ENCODE assay signal across 16 cellular contexts in genomic region chr20:10541668-10542411, GRCh38.
DNase-seq lines count a peak whose midpoint lies in the region; ATAC-seq and TF ChIP-seq lines count a peak whose summit lies in the region.
"Had no signal": no experiment of that assay in that cellular context is flagged by ENCODE, and none has a peak within 500 bp of the region (broad histone marks: within the 10 kb centered on the region; RNA-seq: fewer than 3 reads in every experiment).

No MANE protein-coding gene starts in this region.

- H3K27me3 Mint-ChIP-seq in chondrocyte (ENCODE audit: low read depth) = no peaks in the 10 kb centered on the region
- H3K27me3 Mint-ChIP-seq: CD4-positive, CD25-positive, alpha-beta regulatory T cell had no signal

- DNase-seq in NCI-H82 (lab: John Stamatoyannopoulos, UW) (peak; percentile 6), NCI-H82 treated with DMSO at 0.1 percent for 48 hours (lab: John Stamatoyannopoulos, UW; ENCODE audit: unreplicated experiment) (no peak), NCI-H69 (lab: John Stamatoyannopoulos, UW) (peak; percentile 92), chondrocyte (ENCODE audit: low spot score) (no peak), vagina (ENCODE audit: extremely low spot score in 2 of 2) (no peak), lower lobe of right lung (no peak)
- DNase-seq: 8988T; activated effector memory CD4-positive, alpha-beta T cell treated with anti-CD3 and anti-CD28 coated beads, Interleukin-2, amount 50 U/mL, for 16 hours; aorta; CD4-positive, CD25-positive, alpha-beta regulatory T cell; NCI-H2227 treated with DMSO at 0.1 percent for 48 hours; T-helper 1 cell had no signal

- TF ChIP-seq POLR2A in vagina (IDR thresholded peaks at IDR 0.05) = no peak

- no peak for TF ChIP-seq CTCF in chondrocyte (IDR thresholded peaks at IDR 0.05)
- no peak for TF ChIP-seq CTCF in vagina (IDR thresholded peaks at IDR 0.05)
- no peak for TF ChIP-seq CTCF in lower lobe of right lung (IDR thresholded peaks at IDR 0.05)

- H3K27ac Mint-ChIP-seq in chondrocyte (ENCODE audit: unreplicated experiment) = peak overlapping the region; percentile 92
- H3K27ac Mint-ChIP-seq: CD4-positive, CD25-positive, alpha-beta regulatory T cell had no signal

- no peaks in the 10 kb centered on the region for H3K27me3 ChIP-seq in vagina
- no peaks in the 10 kb centered on the region for H3K27me3 ChIP-seq in lower lobe of right lung (ENCODE audit: low read depth)

- H3K9me3 ChIP-seq in vagina = no peaks in the 10 kb centered on the region
- no peaks in the 10 kb centered on the region for H3K9me3 ChIP-seq in lower lobe of right lung

- no peak overlapping the region for H3K4me3 Mint-ChIP-seq in chondrocyte (ENCODE audit: unreplicated experiment)
- H3K4me3 Mint-ChIP-seq: CD4-positive, CD25-positive, alpha-beta regulatory T cell; natural killer cell treated with Interleukin-12 subunit alpha and Interleukin-12 subunit beta and Interleukin-15 and Interleukin-18, amount 100 ng/mL, for 72 hours had no signal

- H3K4me1 ChIP-seq in vagina (peaks cover 23% of the 10 kb centered on the region), lower lobe of right lung (peaks cover 13% of the 10 kb centered on the region)

- H3K4me3 ChIP-seq in vagina (no peak overlapping the region), lower lobe of right lung (no peak overlapping the region)
- H3K4me3 ChIP-seq: coronary artery had no signal

- H3K27ac ChIP-seq in vagina = peak overlapping the region; percentile 84
- no peak overlapping the region for H3K27ac ChIP-seq in lower lobe of right lung

- H3K36me3 Mint-ChIP-seq in chondrocyte (ENCODE audit: low read depth) = no peaks in the 10 kb centered on the region
- H3K36me3 Mint-ChIP-seq: CD4-positive, CD25-positive, alpha-beta regulatory T cell; natural killer cell treated with Interleukin-12 subunit alpha and Interleukin-12 subunit beta and Interleukin-15 and Interleukin-18, amount 100 ng/mL, for 72 hours had no signal

- H3K9me3 Mint-ChIP-seq in chondrocyte (ENCODE audit: low read depth) = no peaks in the 10 kb centered on the region
- H3K9me3 Mint-ChIP-seq: CD4-positive, CD25-positive, alpha-beta regulatory T cell; natural killer cell treated with Interleukin-12 subunit alpha and Interleukin-12 subunit beta and Interleukin-15 and Interleukin-18, amount 100 ng/mL, for 72 hours had no signal

- H3K4me1 Mint-ChIP-seq in chondrocyte (ENCODE audit: low read depth) = peaks cover 35% of the 10 kb centered on the region

- no peaks in the 10 kb centered on the region for H3K36me3 ChIP-seq in vagina
- no peaks in the 10 kb centered on the region for H3K36me3 ChIP-seq in lower lobe of right lung

- intact Hi-C loops in vagina (cut with DNase I) (loop anchor here (10.0 kb wide), 1 partner anchor 1003 kb away; no protein-coding TSS in a partner anchor), lower lobe of right lung (cut with DNase I) (no loop called here)

- ATAC-seq in HG02571 (IDR thresholded peaks at IDR 0.05; ENCODE audit: unreplicated experiment) (no peak), HG03457 (IDR thresholded peaks at IDR 0.05; ENCODE audit: unreplicated experiment) (no peak), lower lobe of right lung (no peak)
- ATAC-seq: natural killer cell treated with Interleukin-12 subunit alpha and Interleukin-12 subunit beta and Interleukin-15 and Interleukin-18, amount 100 ng/mL, for 72 hours had no signal

Comparison
In these comparisons a context has a peak if more than half of its experiments do, and no peak if none do; other contexts are left out.
1. DNase-seq: peak in NCI-H82 (single experiment) and NCI-H69 (single experiment); none in NCI-H82 treated with DMSO at 0.1 percent for 48 hours (single experiment), chondrocyte (single experiment), vagina (0 of 2) and lower lobe of right lung (single experiment).